In the genomic region with DNA sequence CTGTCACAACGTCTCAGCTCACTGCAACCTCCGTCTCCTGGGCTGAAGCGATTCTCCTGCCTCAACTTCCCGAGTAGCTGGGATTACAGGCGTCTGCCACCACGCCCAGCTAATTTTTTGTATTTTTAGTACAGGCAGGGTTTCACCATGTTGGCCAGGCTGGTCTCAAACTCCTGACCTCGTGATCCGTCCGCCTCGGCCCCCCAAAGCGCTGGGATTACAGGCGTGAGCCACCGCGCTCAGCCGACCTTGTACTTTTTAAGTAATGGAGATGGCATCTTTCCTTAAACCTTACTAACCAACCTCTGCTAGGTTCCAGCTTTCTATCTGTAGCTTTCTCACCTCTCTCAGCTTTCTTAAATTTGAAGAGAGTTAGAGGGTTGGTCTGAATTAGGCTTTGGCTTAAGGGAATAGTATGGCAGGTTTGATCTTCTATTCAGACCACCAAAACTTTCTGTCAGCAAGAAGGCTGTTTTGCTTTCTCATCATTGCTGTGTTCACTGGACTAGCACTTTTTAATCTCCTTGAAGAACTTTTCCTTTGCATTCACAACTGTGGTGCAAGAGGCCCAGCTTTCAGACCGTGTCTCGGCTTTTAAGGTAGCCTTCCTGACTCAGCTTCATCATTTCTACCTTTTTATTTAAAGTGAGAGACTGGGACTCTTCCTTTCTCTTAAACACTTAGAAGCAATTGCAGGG, we compare ENCODE assay signal across 21 cellular contexts. TPM values are rescaled to one million over a fixed set of nuclear protein-coding genes. Genes with fewer than 3 reads are reported as not detected.
DNase-seq lines count a peak whose midpoint lies in the region; ATAC-seq and TF ChIP-seq lines count a peak whose summit lies in the region.
"Had no signal": no experiment of that assay in that cellular context is flagged by ENCODE, and none has a peak within 500 bp of the region (broad histone marks: within the 10 kb centered on the region; RNA-seq: fewer than 3 reads in every experiment).

No MANE protein-coding gene starts in this region.

- no peak overlapping the region for H3K4me3 Mint-ChIP-seq in activated T-cell treated with anti-CD3 and anti-CD28 coated beads, Interleukin-2, amount 50 U/mL, for 24 hours
- no peak overlapping the region for H3K4me3 Mint-ChIP-seq in activated T-cell treated with anti-CD3 and anti-CD28 coated beads, Interleukin-2, amount 50 U/mL, for 4 hours
- H3K4me3 Mint-ChIP-seq in chondrocyte (ENCODE audit: unreplicated experiment) = no peak overlapping the region
- H3K4me3 Mint-ChIP-seq in progenitor cell of endocrine pancreas (ENCODE audit: low read depth) = no peak overlapping the region
- H3K4me3 Mint-ChIP-seq: stimulated activated naive CD8-positive, alpha-beta T cell treated with anti-CD3 and anti-CD28 coated beads, Interleukin-15, Interleukin-2, amounts not matched to agents 100 ng/mL and 50 ng/mL, for 24 hours; type B pancreatic cell had no signal

- POLR2A ChIA-PET in HEK293T (lab: Yijun Ruan, JAX) = no interaction called here

- no peaks in the 10 kb centered on the region for H3K27me3 ChIP-seq in hepatocyte
- no peaks in the 10 kb centered on the region for H3K27me3 ChIP-seq in testis
- H3K27me3 ChIP-seq: right atrium auricular region had no signal

- CTCF ChIA-PET in HEK293T (lab: Yijun Ruan, JAX) = interaction anchor here (0.6 to 0.7 kb wide), 3 partner anchors 14 to 317 kb away, joined by 3 to 7 read pairs (median 3); no protein-coding TSS in a partner anchor

- WGBS in hepatocyte (ENCODE audit: low lambda C conversion rate, missing lambda C conversion rate) = 92% methylated on average over 17 of the region's 17 CpGs
- WGBS in testis, 2 donors = 70 to 74% methylated on average over 17 of the region's 17 CpGs

- no peak for ATAC-seq in activated T-cell treated with anti-CD3 and anti-CD28 coated beads, Interleukin-2, amount 50 U/mL, for 4 hours
- ATAC-seq: K562, SK-N-SH treated with all-trans-retinoic acid at 6 μM for 48 hours had no signal

- no peak overlapping the region for H3K4me3 ChIP-seq in hepatocyte
- no peak overlapping the region for H3K4me3 ChIP-seq in testis
- H3K4me3 ChIP-seq: K562, right atrium auricular region had no signal

- no peaks in the 10 kb centered on the region for H3K9me3 ChIP-seq in hepatocyte (ENCODE audit: low read depth)
- no peaks in the 10 kb centered on the region for H3K9me3 ChIP-seq in testis
- H3K9me3 ChIP-seq: right atrium auricular region had no signal

- TF ChIP-seq CTCF in chondrocyte (IDR thresholded peaks at IDR 0.05) (no peak), progenitor cell of endocrine pancreas (IDR thresholded peaks at IDR 0.05; ENCODE audit: unreplicated experiment) (no peak), hepatocyte (IDR thresholded peaks at IDR 0.05; ENCODE audit: poor library complexity) (no peak), testis (IDR thresholded peaks at IDR 0.05) (no peak)

- H3K27ac ChIP-seq in hepatocyte (no peak overlapping the region), testis (no peak overlapping the region)
- H3K27ac ChIP-seq: C4-2B, right atrium auricular region had no signal

- peak overlapping the region; percentile 74 for H3K27ac Mint-ChIP-seq in activated T-cell treated with anti-CD3 and anti-CD28 coated beads, Interleukin-2, amount 50 U/mL, for 24 hours
- H3K27ac Mint-ChIP-seq in chondrocyte (ENCODE audit: unreplicated experiment) = peak overlapping the region; percentile 20
- H3K27ac Mint-ChIP-seq in progenitor cell of endocrine pancreas = peak overlapping the region; percentile 69
- H3K27ac Mint-ChIP-seq: stimulated activated naive CD8-positive, alpha-beta T cell treated with anti-CD3 and anti-CD28 coated beads, Interleukin-15, Interleukin-2, amounts not matched to agents 100 ng/mL and 50 ng/mL, for 24 hours had no signal

- H4K20me1 ChIP-seq in hepatocyte (ENCODE audit: insufficient read depth, poor library complexity, severe bottlenecking) = peaks cover 100% of the 10 kb centered on the region

- H3K27me3 Mint-ChIP-seq in activated T-cell treated with anti-CD3 and anti-CD28 coated beads, Interleukin-2, amount 50 U/mL, for 24 hours = no peaks in the 10 kb centered on the region
- no peaks in the 10 kb centered on the region for H3K27me3 Mint-ChIP-seq in activated T-cell treated with anti-CD3 and anti-CD28 coated beads, Interleukin-2, amount 50 U/mL, for 4 hours (ENCODE audit: low read depth)
- H3K27me3 Mint-ChIP-seq in chondrocyte (ENCODE audit: low read depth) (no peaks in the 10 kb centered on the region), progenitor cell of endocrine pancreas (no peaks in the 10 kb centered on the region)
- H3K27me3 Mint-ChIP-seq: stimulated activated naive CD8-positive, alpha-beta T cell treated with anti-CD3 and anti-CD28 coated beads, Interleukin-15, Interleukin-2, amounts not matched to agents 100 ng/mL and 50 ng/mL, for 24 hours; type B pancreatic cell had no signal

- peaks cover 80% of the 10 kb centered on the region for H3K36me3 Mint-ChIP-seq in activated T-cell treated with anti-CD3 and anti-CD28 coated beads, Interleukin-2, amount 50 U/mL, for 24 hours (ENCODE audit: low read depth)
- peaks cover 20% of the 10 kb centered on the region for H3K36me3 Mint-ChIP-seq in activated T-cell treated with anti-CD3 and anti-CD28 coated beads, Interleukin-2, amount 50 U/mL, for 4 hours (ENCODE audit: insufficient read depth)
- H3K36me3 Mint-ChIP-seq in chondrocyte (ENCODE audit: low read depth) (peaks cover 3% of the 10 kb centered on the region), progenitor cell of endocrine pancreas (ENCODE audit: insufficient read depth) (no peaks in the 10 kb centered on the region)

- H3K36me3 ChIP-seq in hepatocyte (replicated peaks; ENCODE audit: insufficient read depth, low read depth) = no peaks in the 10 kb centered on the region
- no peaks in the 10 kb centered on the region for H3K36me3 ChIP-seq in testis (ENCODE audit: low read depth, missing control alignments)
- H3K36me3 ChIP-seq: right atrium auricular region had no signal

- H3K4me2 ChIP-seq in hepatocyte = no peak overlapping the region

- no peaks in the 10 kb centered on the region for H3K9me3 Mint-ChIP-seq in activated T-cell treated with anti-CD3 and anti-CD28 coated beads, Interleukin-2, amount 50 U/mL, for 24 hours
- H3K9me3 Mint-ChIP-seq in activated T-cell treated with anti-CD3 and anti-CD28 coated beads, Interleukin-2, amount 50 U/mL, for 4 hours = no peaks in the 10 kb centered on the region
- H3K9me3 Mint-ChIP-seq in chondrocyte (ENCODE audit: low read depth) (no peaks in the 10 kb centered on the region), progenitor cell of endocrine pancreas (ENCODE audit: low read depth) (no peaks in the 10 kb centered on the region)
- H3K9me3 Mint-ChIP-seq: stimulated activated naive CD8-positive, alpha-beta T cell treated with anti-CD3 and anti-CD28 coated beads, Interleukin-15, Interleukin-2, amounts not matched to agents 100 ng/mL and 50 ng/mL, for 24 hours; type B pancreatic cell had no signal

- intact Hi-C loops in testis (cut with DNase I; ENCODE audit: low total_unique reads) = no loop called here

- H3K79me2 ChIP-seq in hepatocyte = peaks cover 100% of the 10 kb centered on the region

- DNase-seq in activated T-cell treated with anti-CD3 and anti-CD28 coated beads, Interleukin-2, amount 50 U/mL, for 24 hours = peak; percentile 13
- DNase-seq in activated T-cell treated with anti-CD3 and anti-CD28 coated beads, Interleukin-2, amount 50 U/mL, for 4 hours = no peak
- DNase-seq in HEK293T (ENCODE audit: extremely low spot score) (no peak), chondrocyte (ENCODE audit: low spot score) (no peak), progenitor cell of endocrine pancreas (ENCODE audit: low spot score, unreplicated experiment) (no peak), hepatocyte (ENCODE audit: low spot score) (no peak), OCI-M1 (lab: John Stamatoyannopoulos, UW) (no peak), testis (no peak)
- DNase-seq: activated CD8-positive, alpha-beta memory T cell treated with anti-CD3 and anti-CD28 coated beads for 24 hours; cortex of kidney; NCI-H2171 treated with DMSO at 0.1 percent for 48 hours; NCI-H526; stimulated activated CD4-positive, alpha-beta T cell treated with anti-CD3 and anti-CD28 coated beads, Interleukin-12 subunit alpha, Interleukin-12 subunit beta, amount 100 ng/mL, for 4 hours; stimulated activated CD4-positive, alpha-beta T cell treated with anti-CD3 and anti-CD28 coated beads, Interleukin-4, amount 100 ng/mL, for 4 hours; T-helper 9 cell had no signal

- H3K9me2 ChIP-seq in hepatocyte (replicated peaks; ENCODE audit: insufficient read depth) = no peaks in the 10 kb centered on the region

- peaks cover 73% of the 10 kb centered on the region for H3K4me1 Mint-ChIP-seq in activated T-cell treated with anti-CD3 and anti-CD28 coated beads, Interleukin-2, amount 50 U/mL, for 24 hours (ENCODE audit: low read depth)
- H3K4me1 Mint-ChIP-seq in activated T-cell treated with anti-CD3 and anti-CD28 coated beads, Interleukin-2, amount 50 U/mL, for 4 hours (ENCODE audit: low read depth) = peaks cover 67% of the 10 kb centered on the region
- peaks cover 56% of the 10 kb centered on the region for H3K4me1 Mint-ChIP-seq in chondrocyte (ENCODE audit: low read depth)
- peaks cover 26% of the 10 kb centered on the region for H3K4me1 Mint-ChIP-seq in progenitor cell of endocrine pancreas (ENCODE audit: low read depth)

- H2AFZ ChIP-seq in hepatocyte = no peak overlapping the region

- H3K4me1 ChIP-seq in hepatocyte (ENCODE audit: insufficient read depth) (peaks cover 38% of the 10 kb centered on the region), testis (peaks cover 39% of the 10 kb centered on the region)

- no peak for TF ChIP-seq POLR2A in testis (IDR thresholded peaks at IDR 0.05)

TF ChIP-seq in HEK293T, 16 proteins besides CTCF, POLR2A, EP300 and RAD21:
- TF ChIP-seq TARDBP (IDR thresholded peaks at IDR 0.05) = no peak
- no peak for TF ChIP-seq NFRKB (IDR thresholded peaks at IDR 0.05)
- no peak for TF ChIP-seq ARNT (IDR thresholded peaks at IDR 0.05)
- TF ChIP-seq FOXK2 (IDR thresholded peaks at IDR 0.05) = no peak
- TF ChIP-seq HDGF (IDR thresholded peaks at IDR 0.05; ENCODE audit: borderline replicate concordance) = no peak
- peak; percentile 26; the same call in 1 of the 2 replicates for TF ChIP-seq ZNF384 (IDR thresholded peaks at IDR 0.05)
- TF ChIP-seq FOXA1 (IDR thresholded peaks at IDR 0.05) = no peak

RNA-seq across cellular contexts. Expression of gene YWHAE, which starts 28.0 kb away (rescaled TPM):
- 100 to 1,000 TPM; 470 to 529 (median 478) TPM for total RNA-seq in activated T-cell treated with anti-CD3 and anti-CD28 coated beads, Interleukin-2, amount 50 U/mL, for 4 hours
- 362 to 407 TPM (median 372 TPM) in 3 replicates for total RNA-seq in chondrocyte
- total RNA-seq in progenitor cell of endocrine pancreas = 951 and 984 TPM in 2 replicates
- total RNA-seq in hepatocyte = 566 and 611 TPM in 2 replicates
- 339 and 374 TPM in 2 replicates for polyA plus RNA-seq in hepatocyte
- 100 to 1,000 TPM; 678 to 749 TPM for total RNA-seq in testis
- polyA plus RNA-seq in testis (ENCODE audit: insufficient read depth, low read depth, low replicate concordance) = 649 TPM

Comparison
In these comparisons a context has a peak if more than half of its experiments do, and no peak if none do; other contexts are left out.
1. H3K27ac Mint-ChIP-seq: peak in every context shown above with its lines; median percentile 74 in activated T-cell treated with anti-CD3 and anti-CD28 coated beads, Interleukin-2, amount 50 U/mL, for 24 hours; 69 in progenitor cell of endocrine pancreas; 20 in chondrocyte.